In the genomic region with DNA sequence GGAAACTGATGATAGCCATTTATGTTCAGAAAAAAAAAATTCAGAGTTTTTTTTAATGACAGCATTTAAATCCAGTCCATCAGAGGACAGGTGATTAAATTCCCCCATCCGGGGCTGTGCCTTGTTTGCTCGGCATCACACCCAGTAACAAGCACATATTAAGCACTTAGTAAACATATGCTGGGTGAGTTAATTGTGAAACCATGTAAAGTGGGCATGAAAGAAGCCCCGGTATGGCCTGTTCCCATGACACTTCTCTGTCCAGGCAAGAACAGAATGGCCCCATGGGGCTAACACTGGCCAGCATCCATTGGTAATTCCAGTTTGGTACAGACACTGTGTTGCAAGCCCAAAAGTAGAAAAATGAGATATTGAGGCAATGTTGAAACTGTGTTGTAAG, we compare ENCODE assay signal across 21 cellular contexts.
DNase-seq lines count a peak whose midpoint lies in the region; ATAC-seq and TF ChIP-seq lines count a peak whose summit lies in the region.
"Had no signal": no experiment of that assay in that cellular context is flagged by ENCODE, and none has a peak within 500 bp of the region (broad histone marks: within the 10 kb centered on the region; RNA-seq: fewer than 3 reads in every experiment).

No MANE protein-coding gene starts in this region.

- intact Hi-C loops in esophagus muscularis mucosa (cut with DNase I) (no loop called here), upper lobe of right lung (cut with DNase I) (no loop called here)

- no peak overlapping the region for H3K27ac ChIP-seq in esophagus muscularis mucosa (replicated peaks in 1 of 4)
- no peak overlapping the region for H3K27ac ChIP-seq in lung (ENCODE audit: low read depth in 1 of 2, low read length in 1 of 2)
- H3K27ac ChIP-seq in upper lobe of right lung = no peak overlapping the region
- H3K27ac ChIP-seq: 22Rv1, BLaER1, C4-2B had no signal

- no peaks in the 10 kb centered on the region for H3K36me3 ChIP-seq in esophagus muscularis mucosa
- H3K36me3 ChIP-seq in lung (ENCODE audit: control insufficient read depth in 2 of 2, insufficient read depth in 2 of 2, low read length in 2 of 2) = no peaks in the 10 kb centered on the region
- H3K36me3 ChIP-seq in upper lobe of right lung = no peaks in the 10 kb centered on the region
- H3K36me3 ChIP-seq: BLaER1, HAP-1 had no signal

- no peak for TF ChIP-seq POLR2A in esophagus muscularis mucosa (IDR thresholded peaks at IDR 0.05; ENCODE audit: low read depth)

- TF ChIP-seq CTCF in esophagus muscularis mucosa (IDR thresholded peaks at IDR 0.05) (no peak), lung (IDR thresholded peaks at IDR 0.05; ENCODE audit: control extremely low read depth, extremely low read depth) (no peak), upper lobe of right lung (IDR thresholded peaks at IDR 0.05) (no peak)

- no peak overlapping the region for H3K4me3 ChIP-seq in esophagus muscularis mucosa
- no peak overlapping the region for H3K4me3 ChIP-seq in lung
- no peak overlapping the region for H3K4me3 ChIP-seq in upper lobe of right lung
- H3K4me3 ChIP-seq: BLaER1, GM12878, HAP-1 had no signal

- ATAC-seq in lung (ENCODE audit: insufficient read depth, low FRiP score) = peak; percentile 29
- peak; percentile 72 for ATAC-seq in upper lobe of right lung
- no peak for ATAC-seq in GM19023 (IDR thresholded peaks at IDR 0.05; ENCODE audit: unreplicated experiment)
- no peak for ATAC-seq in HG03135 (IDR thresholded peaks at IDR 0.05; ENCODE audit: unreplicated experiment)
- ATAC-seq in GM18502 (IDR thresholded peaks at IDR 0.05; ENCODE audit: poor library complexity, unreplicated experiment) = no peak
- ATAC-seq: GM12878 had no signal

- H3K27me3 ChIP-seq in esophagus muscularis mucosa (no peaks in the 10 kb centered on the region), lung (ENCODE audit: control insufficient read depth, insufficient read depth) (no peaks in the 10 kb centered on the region), upper lobe of right lung (no peaks in the 10 kb centered on the region)
- H3K27me3 ChIP-seq: BLaER1 had no signal

- WGBS in esophagus muscularis mucosa = 74% methylated on average over 3 of the region's 3 CpGs
- 60 to 85% methylated on average over 3 of the region's 3 CpGs for WGBS in lung, 2 donors

- no peaks in the 10 kb centered on the region for H3K4me1 ChIP-seq in esophagus muscularis mucosa
- no peaks in the 10 kb centered on the region for H3K4me1 ChIP-seq in lung (ENCODE audit: control insufficient read depth in 2 of 2, insufficient read depth in 2 of 2, low read length in 2 of 2)
- H3K4me1 ChIP-seq in upper lobe of right lung = no peaks in the 10 kb centered on the region
- H3K4me1 ChIP-seq: BLaER1, HAP-1 had no signal

- H3K9me3 ChIP-seq in esophagus muscularis mucosa = no peaks in the 10 kb centered on the region
- H3K9me3 ChIP-seq in lung (ENCODE audit: control insufficient read depth in 2 of 2, insufficient read depth in 1 of 2, low read length in 1 of 2) = peaks cover 0 to 4% of the 10 kb centered on the region in 2 donors
- H3K9me3 ChIP-seq in upper lobe of right lung = no peaks in the 10 kb centered on the region
- H3K9me3 ChIP-seq: HAP-1 had no signal

- no peak for TF ChIP-seq EP300 in esophagus muscularis mucosa (IDR thresholded peaks at IDR 0.05)

- DNase-seq in NCI-H1417 (lab: John Stamatoyannopoulos, UW) (peak in 2 of 3 experiments; percentile 39 to 72), NCI-H1417 treated with DMSO at 0.1 percent for 48 hours (lab: John Stamatoyannopoulos, UW) (no peak), esophagus muscularis mucosa (ENCODE audit: extremely low spot score) (peak; percentile 47), lung (ENCODE audit: low spot score) (no peak), upper lobe of right lung (no peak)
- DNase-seq: CD4-positive, alpha-beta T cell; CD8-positive, alpha-beta memory T cell; DMS 273 treated with DMSO at 0.1 percent for 48 hours; DMS79; EL; GDM1; GOT3; HFFc6 had no signal

Comparison
In these comparisons a context has a peak if more than half of its experiments do, and no peak if none do; other contexts are left out.
1. DNase-seq: peak in NCI-H1417 (2 of 3) and esophagus muscularis mucosa (single experiment); none in NCI-H1417 treated with DMSO at 0.1 percent for 48 hours (single experiment), lung (single experiment) and upper lobe of right lung (single experiment).
2. ATAC-seq: peak in lung (single experiment) and upper lobe of right lung (single experiment); none in GM19023 (single experiment), HG03135 (single experiment) and GM18502 (single experiment).